40 cellular contexts compared by ENCODE assay signal in the genomic region with DNA sequence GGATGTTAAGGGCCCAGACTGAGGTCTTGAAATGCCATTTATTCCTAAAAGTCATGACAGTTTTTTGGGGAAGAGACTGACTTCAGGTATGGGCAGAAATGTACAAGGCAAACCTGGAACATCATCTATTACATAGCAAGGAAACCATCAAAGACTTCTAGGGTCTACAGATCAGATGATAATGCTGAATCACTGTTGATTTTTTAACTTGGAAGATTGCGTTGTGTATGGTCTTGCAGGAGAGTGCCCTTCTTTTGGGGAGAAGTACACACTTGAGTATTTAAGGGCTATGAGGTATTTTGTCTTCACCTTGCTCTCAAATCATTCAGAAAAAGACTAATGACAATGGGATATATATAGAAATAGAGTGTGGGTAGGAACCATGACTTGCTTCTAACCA. TPM values are rescaled to one million over a fixed set of nuclear protein-coding genes. Genes with fewer than 3 reads are reported as not detected.
"Had no signal": no experiment of that assay in that cellular context is flagged by ENCODE, and none has a peak within 500 bp of the region (broad histone marks: within the 10 kb centered on the region; RNA-seq: fewer than 3 reads in every experiment).

No MANE protein-coding gene starts in this region.

- H3K27me3 ChIP-seq: MG63 had no signal

- H3K4me3 ChIP-seq: MG63 had no signal

- H3K9me3 ChIP-seq: MG63 had no signal

- DNase-seq: Karpas-422, Kasumi-1, MG63, MM.1S, MV-4-11, NCI-H1048, NCI-H1092, NCI-H1092 treated with DMSO at 0.1 percent for 48 hours, NCI-H1105, NCI-H1105 treated with DMSO at 0.1 percent for 48 hours, NCI-H1417, NCI-H1417 treated with DMSO at 0.1 percent for 48 hours, NCI-H1436, NCI-H1436 treated with DMSO at 0.1 percent for 48 hours, NCI-H146, NCI-H1694, NCI-H1694 treated with DMSO at 0.1 percent for 48 hours, NCI-H187, NCI-H187 treated with DMSO at 0.1 percent for 48 hours, NCI-H1930, NCI-H2029, NCI-H2029 treated with DMSO at 0.1 percent for 48 hours, NCI-H2081, NCI-H2081 treated with DMSO at 0.1 percent for 48 hours, NCI-H2107, NCI-H2171, NCI-H2171 treated with DMSO at 0.1 percent for 48 hours, NCI-H2227 treated with DMSO at 0.1 percent for 48 hours, NCI-H226, NCI-H345, NCI-H446, NCI-H446 treated with DMSO at 0.1 percent for 48 hours, NCI-H510A, NCI-H510A treated with DMSO at 0.1 percent for 48 hours, NCI-H524, NCI-H524 treated with DMSO at 0.1 percent for 48 hours, NCI-H526 had no signal

- H3K36me3 ChIP-seq: MG63 had no signal

RNA-seq across cellular contexts. Expression of a gene that starts 15.4 kb away (rescaled TPM):
- total RNA-seq: LHCN-M2, MCF 10A, NCI-H460 had no signal
